8 cellular contexts compared by ENCODE assay signal in genomic region chr2:95991351-95992094, GRCh38. TPM values are rescaled to one million over a fixed set of nuclear protein-coding genes. Genes with fewer than 3 reads are reported as not detected.
DNase-seq lines count a peak whose midpoint lies in the region; ATAC-seq and TF ChIP-seq lines count a peak whose summit lies in the region.
"Not testable (repeated sequence)": the region's sequence is repeated elsewhere in the genome, so short reads cannot be mapped to it uniquely, and the experiment has no call there.

Gene ANKRD36C, minus strand, starts transcription at chr2:95991824. Its CDS starts 116 bp downstream, at chr2:95991708.

- H4K20me1 ChIP-seq in DND-41 (ENCODE audit: insufficient read depth, low read length): not testable (repeated sequence)

- peaks cover 22% of the 10 kb centered on the region for H3K79me2 ChIP-seq in DND-41 (ENCODE audit: insufficient read depth, low read length)

- not testable (repeated sequence) for H3K27me3 Mint-ChIP-seq in activated naive CD8-positive, alpha-beta T cell treated with anti-CD3 and anti-CD28 coated beads, Interleukin-2, amount 50 U/mL, for 24 hours
- peaks cover 11% of the 10 kb centered on the region for H3K27me3 Mint-ChIP-seq in stimulated activated memory B cell treated with anti-CD40 and anti-IgM and Interleukin-4, amounts not matched to agents 10 μg/mL and 1 μg/mL and 100 μg/mL, for 72 hours

- H3K27me3 ChIP-seq in DND-41 (ENCODE audit: insufficient read depth, low read length, poor library complexity); SJCRH30; mucosa of rectum (ENCODE audit: control insufficient read depth in 2 of 2, insufficient read depth in 2 of 2, low read length in 2 of 2): not testable (repeated sequence)

- H3K9ac ChIP-seq in DND-41 (ENCODE audit: low read depth, low read length) (peak within 1 kb of the TSS; percentile 78), mucosa of rectum (ENCODE audit: low read depth in 1 of 2, low read length in 2 of 2) (peak within 1 kb of the TSS; percentile 89 to 90)

- H3K4me3 Mint-ChIP-seq in activated naive CD8-positive, alpha-beta T cell treated with anti-CD3 and anti-CD28 coated beads, Interleukin-2, amount 50 U/mL, for 24 hours: peak within 1 kb of the TSS; percentile 98
- H3K4me3 Mint-ChIP-seq in stimulated activated memory B cell treated with anti-CD40 and anti-IgM and Interleukin-4, amounts not matched to agents 10 μg/mL and 1 μg/mL and 100 μg/mL, for 72 hours: peak within 1 kb of the TSS; percentile 87

- H3K9me3 ChIP-seq in DND-41 (ENCODE audit: insufficient read depth, low read length, severe bottlenecking); SJCRH30 (replicated peaks); mucosa of rectum (ENCODE audit: control insufficient read depth in 2 of 2, low read length in 2 of 2): not testable (repeated sequence)

- H3K27ac ChIP-seq in DND-41 (ENCODE audit: low read length): peak within 1 kb of the TSS; percentile 97
- peak within 1 kb of the TSS; percentile 56 for H3K27ac ChIP-seq in SJCRH30
- peak within 1 kb of the TSS; percentile 91 to 95 for H3K27ac ChIP-seq in mucosa of rectum (ENCODE audit: low read depth in 2 of 2, low read length in 2 of 2)

- H3K4me3 ChIP-seq in DND-41 (ENCODE audit: low read depth in 1 of 2, low read length in 2 of 2): peak within 1 kb of the TSS; percentile 66 to 95; a peak in 3 of 4 replicates
- H3K4me3 ChIP-seq in SJCRH30: peak within 1 kb of the TSS; percentile 90
- peak within 1 kb of the TSS; percentile 82 for H3K4me3 ChIP-seq in fibroblast of villous mesenchyme (ENCODE audit: low read depth, low read length)
- peak within 1 kb of the TSS; percentile 88 to 92 for H3K4me3 ChIP-seq in mucosa of rectum (ENCODE audit: low read length in 2 of 2)

- not testable (repeated sequence) for H3K9me3 Mint-ChIP-seq in activated naive CD8-positive, alpha-beta T cell treated with anti-CD3 and anti-CD28 coated beads, Interleukin-2, amount 50 U/mL, for 24 hours; stimulated activated memory B cell treated with anti-CD40 and anti-IgM and Interleukin-4, amounts not matched to agents 10 μg/mL and 1 μg/mL and 100 μg/mL, for 72 hours

- peaks cover 14% of the 10 kb centered on the region; the same call in 1 of the 2 replicates for H3K4me1 ChIP-seq in DND-41 (ENCODE audit: insufficient read depth, low read length)
- not testable (repeated sequence) for H3K4me1 ChIP-seq in SJCRH30; mucosa of rectum (ENCODE audit: control insufficient read depth in 2 of 2, insufficient read depth in 2 of 2, low read length in 2 of 2)

- peak within 1 kb of the TSS; percentile 99 for H3K4me2 ChIP-seq in DND-41 (ENCODE audit: insufficient read depth, low read length)

- peak within 1 kb of the TSS; percentile 100 for H2AFZ ChIP-seq in DND-41 (ENCODE audit: low read depth, low read length)

- not testable (repeated sequence) for TF ChIP-seq CTCF in DND-41 (IDR thresholded peaks at IDR 0.05; ENCODE audit: borderline replicate concordance, extremely low read depth, low read length, poor library complexity, severe bottlenecking); fibroblast of villous mesenchyme (IDR thresholded peaks at IDR 0.05; ENCODE audit: insufficient read depth, low read depth, low read length)

- H3K36me3 ChIP-seq in DND-41 (ENCODE audit: insufficient read depth, low read length); SJCRH30; mucosa of rectum (ENCODE audit: control insufficient read depth in 2 of 2, insufficient read depth in 2 of 2, low read length in 2 of 2): not testable (repeated sequence)

- H3K4me1 Mint-ChIP-seq in activated naive CD8-positive, alpha-beta T cell treated with anti-CD3 and anti-CD28 coated beads, Interleukin-2, amount 50 U/mL, for 24 hours; stimulated activated memory B cell treated with anti-CD40 and anti-IgM and Interleukin-4, amounts not matched to agents 10 μg/mL and 1 μg/mL and 100 μg/mL, for 72 hours: not testable (repeated sequence)

- H3K27ac Mint-ChIP-seq in activated naive CD8-positive, alpha-beta T cell treated with anti-CD3 and anti-CD28 coated beads, Interleukin-2, amount 50 U/mL, for 24 hours: peak within 1 kb of the TSS; percentile 96
- H3K27ac Mint-ChIP-seq in stimulated activated memory B cell treated with anti-CD40 and anti-IgM and Interleukin-4, amounts not matched to agents 10 μg/mL and 1 μg/mL and 100 μg/mL, for 72 hours: peak within 1 kb of the TSS; percentile 94

- not testable (repeated sequence) for H3K36me3 Mint-ChIP-seq in activated naive CD8-positive, alpha-beta T cell treated with anti-CD3 and anti-CD28 coated beads, Interleukin-2, amount 50 U/mL, for 24 hours (ENCODE audit: low read depth); stimulated activated memory B cell treated with anti-CD40 and anti-IgM and Interleukin-4, amounts not matched to agents 10 μg/mL and 1 μg/mL and 100 μg/mL, for 72 hours

- DNase-seq in DND-41 (peak; percentile 54), SJCRH30 (peak; percentile 34 to 56), fibroblast of villous mesenchyme (ENCODE audit: low read depth) (peak; percentile 37)
- DNase-seq in activated naive CD8-positive, alpha-beta T cell treated with anti-CD3 and anti-CD28 coated beads, Interleukin-2, amount 50 U/mL, for 24 hours: peak; percentile 23

- ATAC-seq in DND-41 (ENCODE audit: insufficient read depth, low read depth): peak; percentile 96
- peak; percentile 89 for ATAC-seq in GM21367 (IDR thresholded peaks at IDR 0.05; ENCODE audit: unreplicated experiment)
- ATAC-seq in HG03280 (IDR thresholded peaks at IDR 0.05; ENCODE audit: unreplicated experiment): peak; percentile 95
- peak; percentile 97 for ATAC-seq in activated naive CD8-positive, alpha-beta T cell treated with anti-CD3 and anti-CD28 coated beads, Interleukin-2, amount 50 U/mL, for 24 hours
- ATAC-seq in stimulated activated memory B cell treated with anti-CD40 and anti-IgM and Interleukin-4, amounts not matched to agents 10 μg/mL and 1 μg/mL and 100 μg/mL, for 72 hours: peak; percentile 96

RNA-seq across cellular contexts. Expression of gene ANKRD36C, which starts in this region (rescaled TPM):
- 16.6 and 28.8 TPM in 2 replicates for total RNA-seq in SJCRH30 (2014; rRNA removed; shearing (Covaris generic))
- total RNA-seq in fibroblast of villous mesenchyme: 39.0 and 46.2 TPM in 2 replicates

Comparison
In these comparisons a context has a peak if more than half of its experiments do, and no peak if none do; other contexts are left out.
1. Peak in every context shown above with its lines: DNase-seq, ATAC-seq, H3K4me3 ChIP-seq and H3K27ac ChIP-seq.